In the genomic region with DNA sequence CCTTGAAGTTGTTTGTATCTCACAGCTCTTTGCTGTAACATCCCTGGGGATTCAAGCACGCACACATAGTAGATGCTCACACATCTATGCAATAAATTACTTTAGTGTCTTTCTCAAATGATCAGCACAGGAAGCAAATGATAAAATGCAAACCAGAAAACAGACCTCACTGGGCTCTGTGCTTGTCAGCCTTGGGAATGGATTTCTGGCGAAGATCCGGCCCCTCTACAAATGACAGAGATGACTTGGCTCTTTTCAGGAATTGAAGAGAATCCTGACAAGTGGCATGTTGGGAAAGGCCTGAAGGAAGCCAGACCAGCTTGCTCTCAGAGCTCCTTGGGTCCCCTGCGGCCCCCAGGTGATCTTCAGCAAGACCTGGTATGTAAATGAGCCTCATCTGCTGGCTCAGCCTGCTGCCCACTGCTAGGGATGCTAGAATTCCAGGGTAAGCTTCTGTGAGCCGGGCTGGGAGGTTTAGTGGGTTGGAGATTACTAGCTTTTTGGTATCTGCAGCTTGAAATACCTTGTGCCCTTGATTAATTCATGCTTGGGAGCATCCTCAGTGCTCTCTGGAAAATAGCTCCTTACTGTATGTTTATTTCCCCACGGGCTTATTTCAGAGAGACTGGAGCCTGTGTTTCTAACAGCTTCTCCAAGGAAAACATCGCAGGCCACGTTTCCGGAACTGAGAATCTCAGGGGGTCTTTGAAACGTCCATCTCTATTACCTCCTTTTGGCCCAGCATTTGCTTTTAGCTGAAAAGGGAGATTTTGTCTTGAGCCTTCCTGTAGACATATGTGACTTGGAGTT, we compare ENCODE assay signal across 12 cellular contexts. TPM values are rescaled to one million over a fixed set of nuclear protein-coding genes. Genes with fewer than 3 reads are reported as not detected.
A peak's percentile ranks its signal among the peaks of the same experiment; 100 is the strongest.
DNase-seq lines count a peak whose midpoint lies in the region; TF ChIP-seq lines count a peak whose summit lies in the region.
"Had no signal": no experiment of that assay in that cellular context is flagged by ENCODE, and none has a peak within 500 bp of the region (broad histone marks: within the 10 kb centered on the region; RNA-seq: fewer than 3 reads in every experiment).

No MANE protein-coding gene starts in this region.

- H4K91ac ChIP-seq in mesenchymal stem cell (ENCODE audit: low read length) = peak overlapping the region; percentile 91

- peak overlapping the region; percentile 86 for H4K8ac ChIP-seq in mesenchymal stem cell (ENCODE audit: low read length)

- H3K9me3 ChIP-seq in HUES64 (ENCODE audit: insufficient read depth, low read depth, low read length) (no peaks in the 10 kb centered on the region), mesenchymal stem cell (ENCODE audit: control insufficient read depth, low read length) (no peaks in the 10 kb centered on the region), stomach (no peaks in the 10 kb centered on the region)

- H2AK5ac ChIP-seq in mesenchymal stem cell (ENCODE audit: low read length, severe bottlenecking) = peak overlapping the region; percentile 97

- H3K4ac ChIP-seq in mesenchymal stem cell (ENCODE audit: low read depth in 1 of 2, low read length in 2 of 2) = peak overlapping the region; percentile 62 to 85

- H3K4me1 ChIP-seq in HUES64 (ENCODE audit: insufficient read depth, low read length) (peaks cover 24% of the 10 kb centered on the region), mesenchymal stem cell (ENCODE audit: control insufficient read depth, insufficient read depth, low read depth, low read length) (peaks cover 7% of the 10 kb centered on the region), stomach (peaks cover 17 to 74% (median 40%) of the 10 kb centered on the region in 4 donors)

- DNase-seq in coronary artery (ENCODE audit: low spot score) (no peak), mesenchymal stem cell (peak; percentile 92), stomach (no peak), ureter (ENCODE audit: low spot score) (no peak), HCEC 1CT (no peak), CD14-positive monocyte (ENCODE audit: low spot score) (no peak), globus pallidus (ENCODE audit: low spot score) (no peak)
- DNase-seq: effector memory CD8-positive, alpha-beta T cell; naive thymus-derived CD4-positive, alpha-beta T cell; NCI-H2107; stimulated activated naive CD8-positive, alpha-beta T cell treated with anti-CD3 and anti-CD28 coated beads, Interleukin-15, Interleukin-2, amounts not matched to agents 100 U/mL and 50 U/mL, for 24 hours had no signal

- no peaks in the 10 kb centered on the region for H3K9me3 Mint-ChIP-seq in CD14-positive monocyte
- H3K9me3 Mint-ChIP-seq: effector memory CD8-positive, alpha-beta T cell; naive thymus-derived CD4-positive, alpha-beta T cell had no signal

- peaks cover 24% of the 10 kb centered on the region for H3K79me1 ChIP-seq in mesenchymal stem cell (replicated peaks; ENCODE audit: low read length, poor library complexity, severe bottlenecking)

- H2BK15ac ChIP-seq in mesenchymal stem cell (ENCODE audit: low read depth, poor library complexity, severe bottlenecking) = peak overlapping the region; percentile 79

- H3K36me3 ChIP-seq in HUES64 (ENCODE audit: insufficient read depth, low read length) (no peaks in the 10 kb centered on the region), mesenchymal stem cell (ENCODE audit: control insufficient read depth in 1 of 2, insufficient read depth in 2 of 2, low read depth in 1 of 2, low read length in 2 of 2) (peaks cover 6% of the 10 kb centered on the region in 2 experiments), stomach (peaks cover 0 to 5% (median 2%) of the 10 kb centered on the region in 4 donors)

- H2BK120ac ChIP-seq in mesenchymal stem cell (ENCODE audit: low read depth, low read length) = peak overlapping the region; percentile 90

- WGBS in HUES64 = 73% methylated on average over 10 of the region's 10 CpGs
- 17% methylated on average over 10 of the region's 10 CpGs for WGBS in mesenchymal stem cell
- WGBS in stomach, 5 donors = 69 to 84% (median 74%) methylated on average over 9 to 10 of the region's 10 CpGs

- H3K4me3 ChIP-seq in HUES64 (ENCODE audit: low read length) (no peak overlapping the region), coronary artery (no peak overlapping the region), mesenchymal stem cell (ENCODE audit: insufficient read depth in 1 of 2, low read depth in 1 of 2, low read length in 2 of 2) (no peak overlapping the region), stomach (no peak overlapping the region)

- peaks cover 42 to 45% of the 10 kb centered on the region in 2 donors for H3K36me3 Mint-ChIP-seq in CD14-positive monocyte

- H3K4me1 Mint-ChIP-seq in CD14-positive monocyte = peaks cover 5% of the 10 kb centered on the region

- no peak overlapping the region for H3K4me3 Mint-ChIP-seq in CD14-positive monocyte
- H3K4me3 Mint-ChIP-seq: effector memory CD8-positive, alpha-beta T cell; naive thymus-derived CD4-positive, alpha-beta T cell had no signal

- H3K27ac Mint-ChIP-seq in CD14-positive monocyte = no peak overlapping the region
- H3K27ac Mint-ChIP-seq: naive thymus-derived CD4-positive, alpha-beta T cell had no signal

- H3K27ac ChIP-seq in HUES64 (ENCODE audit: low read depth, low read length) (peak overlapping the region; percentile 22), coronary artery (peak overlapping the region; percentile 56 to 77), mesenchymal stem cell (ENCODE audit: low read length, poor library complexity, severe bottlenecking) (peak overlapping the region; percentile 88), stomach (peak overlapping the region in 4 of 5 donors; percentile 49 to 92 (median 58))

- H2BK5ac ChIP-seq in mesenchymal stem cell (ENCODE audit: low read depth, low read length, poor library complexity, severe bottlenecking) = peak overlapping the region; percentile 88

- no peak overlapping the region for H3K14ac ChIP-seq in mesenchymal stem cell (ENCODE audit: low read length in 2 of 2)

- peaks cover 0 to 2% (median 0%) of the 10 kb centered on the region in 3 donors for H3K27me3 Mint-ChIP-seq in CD14-positive monocyte (ENCODE audit: low read depth in 3 of 3)
- H3K27me3 Mint-ChIP-seq: effector memory CD8-positive, alpha-beta T cell; naive thymus-derived CD4-positive, alpha-beta T cell had no signal

- H2BK12ac ChIP-seq in mesenchymal stem cell (ENCODE audit: low read length in 2 of 2) = peak overlapping the region; percentile 80 to 94

- intact Hi-C loops in stomach (cut with DNase I; ENCODE audit: low total_unique reads) = no loop called here
- intact Hi-C loops in CD14-positive monocyte (cut with micrococcal nuclease) = no loop called here

- H3K18ac ChIP-seq in mesenchymal stem cell (ENCODE audit: low read depth in 1 of 2, low read length in 2 of 2) = peak overlapping the region in 1 of 2 experiments; percentile 95

- no peak for TF ChIP-seq CTCF in coronary artery (IDR thresholded peaks at IDR 0.05)
- TF ChIP-seq CTCF in stomach (IDR thresholded peaks at IDR 0.05) = no peak
- no peak for TF ChIP-seq CTCF in CD14-positive monocyte (IDR thresholded peaks at IDR 0.05)

- no peak for TF ChIP-seq POLR2A in stomach (IDR thresholded peaks at IDR 0.05)

- no peak overlapping the region for H3K4me2 ChIP-seq in mesenchymal stem cell (ENCODE audit: low read length, poor library complexity, severe bottlenecking)

- no peak overlapping the region for H3K23ac ChIP-seq in mesenchymal stem cell (ENCODE audit: low read length in 2 of 2)

- H3K9ac ChIP-seq in HUES64 (ENCODE audit: low read depth, low read length) (no peak overlapping the region), mesenchymal stem cell (ENCODE audit: low read length) (peak overlapping the region; percentile 55)

- H3K27me3 ChIP-seq in HUES64 (ENCODE audit: insufficient read depth, low read length) (no peaks in the 10 kb centered on the region), mesenchymal stem cell (ENCODE audit: control insufficient read depth in 1 of 2, insufficient read depth in 1 of 2, low read length in 2 of 2) (no peaks in the 10 kb centered on the region), stomach (no peaks in the 10 kb centered on the region)

- TF ChIP-seq EP300 in stomach (IDR thresholded peaks at IDR 0.05) = no peak

- no peak overlapping the region for H2AFZ ChIP-seq in mesenchymal stem cell (ENCODE audit: low read depth, low read length)

RNA-seq across cellular contexts. Expression of a gene that starts 54.2 kb away (rescaled TPM):
- 12.1 TPM for polyA plus RNA-seq in HUES64 (2013, experiment 1 of 2)
- polyA plus RNA-seq in HUES64 (2013, experiment 2 of 2) = 14.8 TPM
- polyA plus RNA-seq in mesenchymal stem cell (2013, experiment 1 of 2) = 37.8 TPM
- 34.1 TPM for polyA plus RNA-seq in mesenchymal stem cell (2013, experiment 2 of 2)
- 100 to 1,000 TPM; 185 to 885 (median 487) TPM for total RNA-seq in stomach
- polyA plus RNA-seq in stomach = 10 to 100 TPM in 1 of 3 donors, 1 to 10 TPM in 2; 8.0 to 14.6 (median 8.9) TPM
- 560 TPM for total RNA-seq in ureter
- polyA plus RNA-seq in CD14-positive monocyte = 10 to 100 TPM; 15.3 to 23.2 TPM

Comparison
In these comparisons a context has a peak if more than half of its experiments do, and no peak if none do; other contexts are left out.
1. H3K27ac ChIP-seq: peak in every context shown above with its lines; median percentile 88 in mesenchymal stem cell; 66 in coronary artery; 58 in stomach; 22 in HUES64.